Comparison of ENCODE assay signal across 2 cellular contexts in genomic region chr13:33172911-33173310, GRCh38.
A peak's percentile ranks its signal among the peaks of the same experiment; 100 is the strongest.
TF ChIP-seq lines count a peak whose summit lies in the region.

No MANE protein-coding gene starts in this region.

TF ChIP-seq in SK-N-SH, 30 proteins besides CTCF, POLR2A, EP300 and RAD21:
- TF ChIP-seq FOXJ3 (CRISPR knock-in tag; IDR thresholded peaks at IDR 0.05): no peak
- TF ChIP-seq RCOR1 (IDR thresholded peaks at IDR 0.05; ENCODE audit: low read length): no peak
- TF ChIP-seq JUND (IDR thresholded peaks at IDR 0.05): peak; percentile 37; the same call in 1 of the 2 replicates
- TF ChIP-seq FOXM1 (IDR thresholded peaks at IDR 0.05; ENCODE audit: low read depth): no peak
- TF ChIP-seq FOSL2 (IDR thresholded peaks at IDR 0.05; ENCODE audit: borderline replicate concordance, low read depth): no peak

TF ChIP-seq in SK-N-SH treated with all-trans-retinoic acid at 6 μM for 48 hours, 23 proteins besides CTCF, POLR2A, EP300 and RAD21:
- TF ChIP-seq POU6F1 (CRISPR knock-in tag; IDR thresholded peaks at IDR 0.05; ENCODE audit: borderline replicate concordance, low read depth) (no peak), ZNF8 (CRISPR knock-in tag; IDR thresholded peaks at IDR 0.05) (no peak), ESRRG (CRISPR knock-in tag; IDR thresholded peaks at IDR 0.05) (no peak), ZFP3 (CRISPR knock-in tag; IDR thresholded peaks at IDR 0.05) (no peak), RARB (CRISPR knock-in tag; IDR thresholded peaks at IDR 0.05) (no peak), ZNF70 (CRISPR knock-in tag; IDR thresholded peaks at IDR 0.05) (no peak), ARNTL (CRISPR knock-in tag; IDR thresholded peaks at IDR 0.05; ENCODE audit: borderline replicate concordance, low read depth) (no peak), ZC3H10 (CRISPR knock-in tag; IDR thresholded peaks at IDR 0.05) (no peak), PPARA (CRISPR knock-in tag; IDR thresholded peaks at IDR 0.05; ENCODE audit: borderline replicate concordance) (no peak), ZFP30 (CRISPR knock-in tag; IDR thresholded peaks at IDR 0.05) (no peak), ISL1 (CRISPR knock-in tag; IDR thresholded peaks at IDR 0.05) (no peak), SNAI2 (CRISPR knock-in tag; IDR thresholded peaks at IDR 0.05) (no peak), ZNF565 (CRISPR knock-in tag; conservative IDR thresholded peaks at IDR 0.05; ENCODE audit: low read depth) (no peak)
- TF ChIP-seq, protein P1, sequence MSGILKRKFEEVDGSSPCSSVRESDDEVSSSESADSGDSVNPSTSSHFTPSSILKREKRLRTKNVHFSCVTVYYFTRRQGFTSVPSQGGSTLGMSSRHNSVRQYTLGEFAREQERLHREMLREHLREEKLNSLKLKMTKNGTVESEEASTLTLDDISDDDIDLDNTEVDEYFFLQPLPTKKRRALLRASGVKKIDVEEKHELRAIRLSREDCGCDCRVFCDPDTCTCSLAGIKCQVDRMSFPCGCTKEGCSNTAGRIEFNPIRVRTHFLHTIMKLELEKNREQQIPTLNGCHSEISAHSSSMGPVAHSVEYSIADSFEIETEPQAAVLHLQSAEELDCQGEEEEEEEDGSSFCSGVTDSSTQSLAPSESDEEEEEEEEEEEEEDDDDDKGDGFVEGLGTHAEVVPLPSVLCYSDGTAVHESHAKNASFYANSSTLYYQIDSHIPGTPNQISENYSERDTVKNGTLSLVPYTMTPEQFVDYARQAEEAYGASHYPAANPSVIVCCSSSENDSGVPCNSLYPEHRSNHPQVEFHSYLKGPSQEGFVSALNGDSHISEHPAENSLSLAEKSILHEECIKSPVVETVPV (CRISPR knock-in tag; IDR thresholded peaks at IDR 0.05): no peak
